In the genomic region with DNA sequence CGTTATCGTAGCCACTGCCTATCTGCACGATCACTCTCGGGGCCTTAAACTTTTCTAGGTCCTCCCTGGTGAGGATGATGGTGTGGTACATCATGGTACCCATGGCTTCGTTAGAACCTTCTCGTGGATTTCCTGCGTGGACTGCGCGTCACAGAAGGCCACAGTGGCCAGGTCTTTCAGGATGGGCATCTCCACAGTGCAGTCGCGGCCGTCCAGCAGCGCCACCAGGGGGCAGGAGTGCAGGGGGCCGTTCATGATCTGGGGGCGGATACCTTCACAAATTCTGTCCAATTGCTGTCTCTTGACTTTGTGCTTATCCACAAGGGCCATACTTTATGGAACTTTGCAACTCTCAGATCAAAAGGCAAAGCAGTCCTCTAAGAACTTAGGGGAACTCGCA, we compare ENCODE assay signal across 2 cellular contexts.
TF ChIP-seq lines count a peak whose summit lies in the region.

No MANE protein-coding gene starts in this region.

TF ChIP-seq in IMR-90, 13 proteins besides CTCF, POLR2A, EP300 and RAD21:
- TF ChIP-seq ELK1 (IDR thresholded peaks at IDR 0.05; ENCODE audit: borderline replicate concordance, low read depth, low read length) (no peak), SMC3 (IDR thresholded peaks at IDR 0.05; ENCODE audit: low read depth, low read length) (peak; percentile 15; the same call in 1 of the 2 replicates)

TF ChIP-seq in K562, 482 proteins besides CTCF, POLR2A, EP300 and RAD21:
- TF ChIP-seq ZNF121 (CRISPR knock-in tag; conservative IDR thresholded peaks at IDR 0.05) = no peak
- TF ChIP-seq, protein P1, sequence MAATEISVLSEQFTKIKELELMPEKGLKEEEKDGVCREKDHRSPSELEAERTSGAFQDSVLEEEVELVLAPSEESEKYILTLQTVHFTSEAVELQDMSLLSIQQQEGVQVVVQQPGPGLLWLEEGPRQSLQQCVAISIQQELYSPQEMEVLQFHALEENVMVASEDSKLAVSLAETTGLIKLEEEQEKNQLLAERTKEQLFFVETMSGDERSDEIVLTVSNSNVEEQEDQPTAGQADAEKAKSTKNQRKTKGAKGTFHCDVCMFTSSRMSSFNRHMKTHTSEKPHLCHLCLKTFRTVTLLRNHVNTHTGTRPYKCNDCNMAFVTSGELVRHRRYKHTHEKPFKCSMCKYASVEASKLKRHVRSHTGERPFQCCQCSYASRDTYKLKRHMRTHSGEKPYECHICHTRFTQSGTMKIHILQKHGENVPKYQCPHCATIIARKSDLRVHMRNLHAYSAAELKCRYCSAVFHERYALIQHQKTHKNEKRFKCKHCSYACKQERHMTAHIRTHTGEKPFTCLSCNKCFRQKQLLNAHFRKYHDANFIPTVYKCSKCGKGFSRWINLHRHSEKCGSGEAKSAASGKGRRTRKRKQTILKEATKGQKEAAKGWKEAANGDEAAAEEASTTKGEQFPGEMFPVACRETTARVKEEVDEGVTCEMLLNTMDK (IDR thresholded peaks at IDR 0.05; ENCODE audit: borderline replicate concordance, insufficient read depth, low read depth, low read length, poor library complexity, severe bottlenecking) = peak; percentile 38
- TF ChIP-seq HMGXB4 (CRISPR knock-in tag; IDR thresholded peaks at IDR 0.05) = no peak
- TF ChIP-seq MAFK (IDR thresholded peaks at IDR 0.05; ENCODE audit: low read length) = no peak
- TF ChIP-seq NFATC3 (IDR thresholded peaks at IDR 0.05) = no peak
- 0 out of 2 replicates have a peak, but pooled peaks have one; percentile 21 for TF ChIP-seq ZNF134 (CRISPR knock-in tag; conservative IDR thresholded peaks at IDR 0.05)
- TF ChIP-seq ZNF140 (CRISPR knock-in tag; IDR thresholded peaks at IDR 0.05) = no peak
- peak; percentile 48; the same call in 1 of the 2 replicates for TF ChIP-seq SMC3 (conservative IDR thresholded peaks at IDR 0.05; ENCODE audit: insufficient read depth, low read depth, low read length)
- 0 out of 4 replicates have a peak, but pooled peaks of 1 of the 2 experiments have one; percentile 19 for TF ChIP-seq MAZ (CRISPR knock-in tag; conservative IDR thresholded peaks at IDR 0.05 in 1 of 2, IDR thresholded peaks at IDR 0.05 in 1 of 2)
- no peak for TF ChIP-seq TRIM24 (IDR thresholded peaks at IDR 0.05)
- TF ChIP-seq ZBTB49 (CRISPR knock-in tag; IDR thresholded peaks at IDR 0.05; ENCODE audit: borderline replicate concordance) = no peak
- TF ChIP-seq SMAD1 (IDR thresholded peaks at IDR 0.05; ENCODE audit: low read depth, low read length, partially characterized antibody) = no peak
- peak; percentile 29; the same call in 1 of the 2 replicates for TF ChIP-seq EGR1 (conservative IDR thresholded peaks at IDR 0.05)
- TF ChIP-seq DMBX1 (CRISPR knock-in tag; IDR thresholded peaks at IDR 0.05; ENCODE audit: borderline replicate concordance) = no peak
